8 cellular contexts compared by ENCODE assay signal in the genomic region with DNA sequence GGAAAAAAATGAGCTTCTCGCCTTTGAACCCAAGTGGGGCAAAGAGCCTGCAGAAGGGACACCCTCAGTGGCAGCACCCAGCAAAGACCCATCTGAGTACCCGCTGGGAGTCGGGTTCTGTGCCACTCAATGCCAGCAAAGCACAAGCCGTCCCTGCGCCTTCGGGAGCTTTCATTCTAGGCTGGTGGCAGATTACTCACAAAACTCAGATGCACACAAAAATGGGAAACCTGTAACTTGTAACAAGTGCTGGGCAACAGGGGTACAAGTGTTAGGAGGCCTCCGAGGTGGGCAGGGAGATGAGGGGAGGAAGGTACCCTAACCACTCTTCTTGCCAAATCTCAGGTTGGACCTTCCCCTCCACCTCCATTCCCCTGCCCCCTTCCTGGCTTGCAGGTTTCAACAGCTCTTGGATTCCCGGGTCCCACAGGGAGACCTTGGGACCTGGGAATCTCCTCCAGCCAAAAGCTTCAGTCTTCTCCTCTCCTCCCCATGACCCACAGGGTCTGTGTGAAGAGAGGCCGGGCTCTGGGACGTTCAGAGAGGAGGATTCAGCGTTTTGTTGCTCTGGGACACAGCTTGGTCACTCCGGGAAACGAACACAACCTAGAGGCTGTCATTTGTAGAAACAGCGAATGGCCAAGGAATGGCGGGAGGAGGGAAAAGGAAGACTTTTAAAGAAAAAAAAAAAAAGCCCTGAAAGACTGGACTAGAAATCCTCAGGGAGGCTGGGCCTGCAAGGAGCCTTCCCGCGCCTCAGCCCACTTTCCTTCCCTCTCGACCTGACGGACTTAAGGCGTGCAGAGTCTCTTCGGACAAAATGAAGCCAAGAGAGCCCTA. TPM values are rescaled to one million over a fixed set of nuclear protein-coding genes. Genes with fewer than 3 reads are reported as not detected.
DNase-seq lines count a peak whose midpoint lies in the region; ATAC-seq and TF ChIP-seq lines count a peak whose summit lies in the region.

No MANE protein-coding gene starts in this region.

- H3K9me3 ChIP-seq in heart left ventricle: no peaks in the 10 kb centered on the region

- peaks cover 1% of the 10 kb centered on the region for H3K36me3 Mint-ChIP-seq in activated B cell treated with CpG ODN at 0.5 μM for 24 hours (ENCODE audit: low read depth)

- CTCF ChIA-PET in activated B cell treated with CpG ODN at 0.5 μM for 24 hours (lab: Charles Lee): interaction anchor here (1.5 kb wide), 1 partner anchor 20 kb away, joined by 4 read pairs; no protein-coding TSS in a partner anchor

- intact Hi-C loops in activated B cell treated with CpG ODN at 0.5 μM for 24 hours (cut with micrococcal nuclease): loop anchor here (5.0 to 10.0 kb wide), 5 partner anchors 128 to 1462 kb away; a partner anchor contains a TSS
- intact Hi-C loops in heart left ventricle (cut with DNase I): loop anchor here in 2 of 10 donors (10.0 kb wide), 1 partner anchor 545 kb away; no protein-coding TSS in a partner anchor

- H3K27me3 Mint-ChIP-seq in activated B cell treated with CpG ODN at 0.5 μM for 24 hours: peaks cover 2% of the 10 kb centered on the region

- 32 to 38% (median 37%) methylated on average over 21 of the region's 21 CpGs for WGBS in heart left ventricle, 4 donors

- peak overlapping the region; percentile 71 for H3K27ac Mint-ChIP-seq in activated B cell treated with CpG ODN at 0.5 μM for 24 hours

- H3K27me3 ChIP-seq in heart left ventricle (peaks cover 0 to 18% (median 0%) of the 10 kb centered on the region in 9 donors), rectal smooth muscle tissue (ENCODE audit: control insufficient read depth, insufficient read depth, low read length) (no peaks in the 10 kb centered on the region)

- POLR2A ChIA-PET in activated B cell treated with CpG ODN at 0.5 μM for 24 hours (lab: Charles Lee): interaction anchor here (0.6 to 1.4 kb wide), 5 partner anchors 19 to 1018 kb away, joined by 3 to 4 read pairs (median 3); a partner anchor contains a TSS

- peak overlapping the region; percentile 60 to 95 (median 78) for H3K4me3 ChIP-seq in heart left ventricle
- peak overlapping the region; percentile 81 for H3K4me3 ChIP-seq in rectal smooth muscle tissue (ENCODE audit: low read length)

- H3K27ac ChIP-seq in heart left ventricle (peak overlapping the region in 11 of 12 donors; percentile 37 to 95 (median 64)), rectal smooth muscle tissue (ENCODE audit: low read depth, low read length) (peak overlapping the region; percentile 51)

- no peak for TF ChIP-seq POLR2A in heart left ventricle (IDR thresholded peaks at IDR 0.05)

- H3K9me3 Mint-ChIP-seq in activated B cell treated with CpG ODN at 0.5 μM for 24 hours: no peaks in the 10 kb centered on the region

- H3K4me3 Mint-ChIP-seq in activated B cell treated with CpG ODN at 0.5 μM for 24 hours: peak overlapping the region; percentile 89

- peak overlapping the region; percentile 74 for H3K9ac ChIP-seq in rectal smooth muscle tissue (ENCODE audit: low read length)

- DNase-seq in activated T-cell treated with anti-CD3 and anti-CD28 coated beads, Interleukin-2, amount 50 U/mL, for 1 hour: peak; percentile 20
- no peak for DNase-seq in activated T-cell treated with anti-CD3 and anti-CD28 coated beads for 4 hours
- no peak for DNase-seq in activated B cell treated with CpG ODN at 0.5 μM for 24 hours
- DNase-seq in heart left ventricle: no peak
- DNase-seq in stimulated activated CD4-positive, alpha-beta T cell treated with anti-CD3 and anti-CD28 coated beads, Interleukin-12 subunit alpha, Interleukin-12 subunit beta, amount 100 ng/mL, for 4 hours: no peak

- TF ChIP-seq CTCF in activated B cell treated with CpG ODN at 0.5 μM for 24 hours (IDR thresholded peaks at IDR 0.05) (no peak), heart left ventricle (IDR thresholded peaks at IDR 0.05) (no peak)

- ATAC-seq in activated B cell treated with CpG ODN at 0.5 μM for 24 hours (ENCODE audit: low read depth) (no peak), heart left ventricle (peak in 1 of 4 donors; percentile 11), HG02885 (IDR thresholded peaks at IDR 0.05; ENCODE audit: poor library complexity, unreplicated experiment) (no peak), GM18502 (IDR thresholded peaks at IDR 0.05; ENCODE audit: poor library complexity, unreplicated experiment) (no peak)

- H3K36me3 ChIP-seq in heart left ventricle (no peaks in the 10 kb centered on the region), rectal smooth muscle tissue (ENCODE audit: control insufficient read depth, insufficient read depth, low read length) (no peaks in the 10 kb centered on the region)

- H3K4me1 ChIP-seq in heart left ventricle (peaks cover 0 to 47% (median 13%) of the 10 kb centered on the region in 12 donors), rectal smooth muscle tissue (ENCODE audit: control insufficient read depth, insufficient read depth, low read length) (peaks cover 6% of the 10 kb centered on the region)

- peaks cover 16% of the 10 kb centered on the region for H3K4me1 Mint-ChIP-seq in activated B cell treated with CpG ODN at 0.5 μM for 24 hours

RNA-seq across cellular contexts. Expression of a gene that starts 1.2 kb away (rescaled TPM):
- total RNA-seq in activated B cell treated with CpG ODN at 0.5 μM for 24 hours (3.8 and 5.7 TPM in 2 replicates), heart left ventricle (10 to 100 TPM in 1 of 9 donors, 1 to 10 TPM in 8; 2.7 to 12.2 (median 5.1) TPM)
- 1 to 10 TPM; 1.3 to 2.4 TPM for polyA plus RNA-seq in heart left ventricle

RNA-seq across cellular contexts. Expression of a gene that starts 38.8 kb away (rescaled TPM):
- total RNA-seq in activated B cell treated with CpG ODN at 0.5 μM for 24 hours: not detected in 2 replicates
- 10 to 100 TPM in 2 of 9 donors, 1 to 10 TPM in 7; 2.4 to 10.4 (median 4.9) TPM for total RNA-seq in heart left ventricle
- polyA plus RNA-seq in heart left ventricle: 10 to 100 TPM in 1 of 2 donors, 1 to 10 TPM in 1; 3.0 to 20.7 TPM
